Comparison of ENCODE assay signal across 20 cellular contexts in the genomic region with DNA sequence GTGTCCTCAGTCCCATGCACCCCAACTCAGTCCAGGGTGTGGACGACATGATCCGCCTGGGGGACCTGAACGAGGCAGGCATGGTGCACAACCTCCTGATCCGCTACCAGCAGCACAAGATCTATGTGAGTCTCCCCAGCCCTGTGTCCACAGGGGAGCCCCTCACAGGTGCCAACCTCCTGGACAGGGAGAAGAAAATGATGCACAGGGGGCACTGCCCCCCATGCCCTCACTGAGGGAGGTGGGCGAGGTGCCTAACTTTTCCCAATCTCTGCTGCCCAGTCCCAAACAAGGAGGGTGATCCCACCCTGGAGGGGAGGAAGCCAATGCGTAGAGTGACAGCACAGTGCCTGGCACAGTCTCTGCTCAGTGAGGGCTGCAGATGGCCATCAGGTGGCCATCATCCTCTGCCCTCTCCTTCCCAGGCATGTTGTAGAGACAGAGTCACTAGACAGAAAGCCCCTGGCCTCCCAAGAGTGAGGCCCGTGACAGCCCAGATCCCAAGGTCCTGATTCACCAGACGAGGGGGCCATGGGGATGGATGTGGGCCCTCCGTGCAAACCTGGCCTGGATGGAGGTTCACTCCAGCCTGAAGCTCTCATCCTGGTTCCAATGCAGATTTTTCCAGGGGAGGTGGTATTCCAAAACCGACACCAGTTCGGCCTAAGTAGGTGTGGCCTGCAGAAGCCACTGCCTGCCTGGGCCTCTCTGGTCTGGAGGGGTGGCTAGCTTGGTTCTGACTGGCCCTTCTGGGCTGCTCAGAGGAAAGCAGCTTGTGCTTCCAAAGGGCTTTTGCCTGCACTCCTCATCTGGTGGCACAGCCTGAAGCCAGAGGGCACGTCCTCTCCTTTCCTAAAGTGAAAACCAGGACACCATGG. TPM values are rescaled to one million over a fixed set of nuclear protein-coding genes. Genes with fewer than 3 reads are reported as not detected.
DNase-seq lines count a peak whose midpoint lies in the region; ATAC-seq, FAIRE-seq and TF ChIP-seq lines count a peak whose summit lies in the region.
"Had no signal": no experiment of that assay in that cellular context is flagged by ENCODE, and none has a peak within 500 bp of the region (broad histone marks: within the 10 kb centered on the region; RNA-seq: fewer than 3 reads in every experiment).

No MANE protein-coding gene starts in this region.

- TF ChIP-seq POLR2A in sigmoid colon (IDR thresholded peaks at IDR 0.05): no peak

- H3K9me3 ChIP-seq in kidney (ENCODE audit: control insufficient read depth in 1 of 2, low read length in 2 of 2) (no peaks in the 10 kb centered on the region), sigmoid colon (no peaks in the 10 kb centered on the region)

- H3K9me3 Mint-ChIP-seq in chondrocyte (ENCODE audit: low read depth): peaks cover 3% of the 10 kb centered on the region

- no peak for ATAC-seq in GM18858 (IDR thresholded peaks at IDR 0.05; ENCODE audit: unreplicated experiment)

- H3K36me3 ChIP-seq in kidney (ENCODE audit: control insufficient read depth in 1 of 2, insufficient read depth in 2 of 2, low read length in 2 of 2) (peaks cover 0 to 3% of the 10 kb centered on the region in 2 donors), sigmoid colon (no peaks in the 10 kb centered on the region)

- H3K4me1 Mint-ChIP-seq in chondrocyte (ENCODE audit: low read depth): peaks cover 26% of the 10 kb centered on the region

- H3K4me3 ChIP-seq in kidney (ENCODE audit: low read length in 2 of 2): no peak overlapping the region
- no peak overlapping the region for H3K4me3 ChIP-seq in sigmoid colon

- no peaks in the 10 kb centered on the region for H3K36me3 Mint-ChIP-seq in chondrocyte (ENCODE audit: low read depth)

- no peak overlapping the region for H3K4me3 Mint-ChIP-seq in chondrocyte (ENCODE audit: unreplicated experiment)

- H3K9ac ChIP-seq in kidney (ENCODE audit: low read length in 2 of 2): no peak overlapping the region

- intact Hi-C loops in kidney (cut with DNase I): no loop called here
- intact Hi-C loops in sigmoid colon (cut with DNase I): no loop called here

- no peak for TF ChIP-seq EP300 in sigmoid colon (IDR thresholded peaks at IDR 0.05)

- TF ChIP-seq CTCF in chondrocyte (IDR thresholded peaks at IDR 0.05) (no peak), kidney (IDR thresholded peaks at IDR 0.05; ENCODE audit: borderline replicate concordance, extremely low read depth, insufficient read depth) (no peak), sigmoid colon (IDR thresholded peaks at IDR 0.05) (no peak)

- DNase-seq in activated T-cell treated with anti-CD3 and anti-CD28 coated beads, Interleukin-2, amount 50 U/mL, for 1 hour: peak; percentile 8
- no peak for DNase-seq in activated T-cell treated with anti-CD3 and anti-CD28 coated beads, Interleukin-2, amount 50 U/mL, for 48 hours
- DNase-seq in chondrocyte (ENCODE audit: low spot score) (peak; percentile 81), kidney (peak; percentile 34), sigmoid colon (peak; percentile 60), NCI-H345 treated with DMSO at 0.1 percent for 48 hours (lab: John Stamatoyannopoulos, UW; ENCODE audit: unreplicated experiment) (no peak)
- DNase-seq: DMS153, H7, Karpas-422, NCI-H1092, NCI-H1417 treated with DMSO at 0.1 percent for 48 hours, NCI-H1694 treated with DMSO at 0.1 percent for 48 hours, NCI-H2081, NCI-H2227 treated with DMSO at 0.1 percent for 48 hours, NCI-H510A, NCI-H69, RPMI8226, SHP77 had no signal

- no peak for FAIRE-seq in kidney (lab: Jason Lieb, UNC)
- FAIRE-seq: HepG2 had no signal

- no peaks in the 10 kb centered on the region for H3K27me3 ChIP-seq in sigmoid colon

- no peak overlapping the region for H3K27ac Mint-ChIP-seq in chondrocyte (ENCODE audit: unreplicated experiment)

- H3K27me3 Mint-ChIP-seq in chondrocyte (ENCODE audit: low read depth): no peaks in the 10 kb centered on the region

- H3K27ac ChIP-seq in kidney (ENCODE audit: low read depth in 2 of 2, low read length in 2 of 2): no peak overlapping the region
- H3K27ac ChIP-seq in sigmoid colon: no peak overlapping the region

- H3K4me1 ChIP-seq in kidney (ENCODE audit: control insufficient read depth in 1 of 2, insufficient read depth in 1 of 2, low read depth in 1 of 2, low read length in 2 of 2) (no peaks in the 10 kb centered on the region), sigmoid colon (peaks cover 0 to 13% (median 3%) of the 10 kb centered on the region in 4 donors)

- WGBS in sigmoid colon, 2 donors: 93 to 94% methylated on average over 12 of the region's 12 CpGs

RNA-seq across cellular contexts. Expression of a gene that starts 30.0 kb away (rescaled TPM):
- 0.02 to 0.31 TPM in 2 of 3 replicates, not detected in the other for total RNA-seq in chondrocyte
- 11.0 TPM for total RNA-seq in kidney
- polyA plus RNA-seq in kidney (ENCODE audit: insufficient read depth, low read depth, low replicate concordance): 22.2 TPM
- total RNA-seq in sigmoid colon: 1 to 10 TPM in 2 of 4 donors, under 1 TPM in 1, not detected in 1; 0.54 to 3.0 (median 1.4) TPM
- 100 to 1,000 TPM in 1 of 3 donors, 10 to 100 TPM in 2; 57.6 to 128 (median 67.9) TPM for polyA plus RNA-seq in sigmoid colon
- total RNA-seq: H7, HepG2 had no signal
- polyA plus RNA-seq: HepG2 had no signal

RNA-seq across cellular contexts. Expression of a gene that starts 39.2 kb away (rescaled TPM):
- total RNA-seq in chondrocyte (32.4 to 41.8 TPM (median 37.4 TPM) in 3 replicates), kidney (35.8 TPM), sigmoid colon (10 to 100 TPM; 28.1 to 47.9 (median 30.7) TPM)
- polyA plus RNA-seq in kidney (ENCODE audit: insufficient read depth, low read depth, low replicate concordance) (29.8 TPM), sigmoid colon (10 to 100 TPM; 28.8 to 32.6 (median 31.2) TPM)

Comparison
In these comparisons a context has a peak if more than half of its experiments do, and no peak if none do; other contexts are left out.
1. DNase-seq: peak in activated T-cell treated with anti-CD3 and anti-CD28 coated beads, Interleukin-2, amount 50 U/mL, for 1 hour (single experiment), chondrocyte (single experiment), kidney (single experiment) and sigmoid colon (single experiment); none in activated T-cell treated with anti-CD3 and anti-CD28 coated beads, Interleukin-2, amount 50 U/mL, for 48 hours (0 of 2) and NCI-H345 treated with DMSO at 0.1 percent for 48 hours (single experiment).